In genomic region chr19:39349326-39349725, GRCh38 we compare ENCODE assay signal across 18 cellular contexts. TPM values are rescaled to one million over a fixed set of nuclear protein-coding genes. Genes with fewer than 3 reads are reported as not detected.
A peak's percentile ranks its signal among the peaks of the same experiment; 100 is the strongest.
DNase-seq lines count a peak whose midpoint lies in the region; ATAC-seq and TF ChIP-seq lines count a peak whose summit lies in the region.
"Had no signal": no experiment of that assay in that cellular context is flagged by ENCODE, and none has a peak within 500 bp of the region (broad histone marks: within the 10 kb centered on the region; RNA-seq: fewer than 3 reads in every experiment).

No MANE protein-coding gene starts in this region.

- no peaks in the 10 kb centered on the region for H3K9me3 Mint-ChIP-seq in natural killer cell treated with Interleukin-12 subunit alpha and Interleukin-12 subunit beta and Interleukin-15 and Interleukin-18, amount 100 ng/mL, for 72 hours
- H3K9me3 Mint-ChIP-seq in natural killer cell (no peaks in the 10 kb centered on the region), memory B cell (no peaks in the 10 kb centered on the region)
- H3K9me3 Mint-ChIP-seq: CD8-positive, alpha-beta memory T cell; GM23338 had no signal

- WGBS in tibial nerve, 2 donors: 55 to 59% methylated on average over 4 of the region's 4 CpGs

- intact Hi-C loops in natural killer cell (cut with micrococcal nuclease): no loop called here

- no peaks in the 10 kb centered on the region for H3K27me3 Mint-ChIP-seq in natural killer cell treated with Interleukin-12 subunit alpha and Interleukin-12 subunit beta and Interleukin-15 and Interleukin-18, amount 100 ng/mL, for 72 hours
- H3K27me3 Mint-ChIP-seq in natural killer cell (ENCODE audit: low read depth in 2 of 2): no peaks in the 10 kb centered on the region
- no peaks in the 10 kb centered on the region for H3K27me3 Mint-ChIP-seq in memory B cell
- H3K27me3 Mint-ChIP-seq: B cell had no signal

- no peak overlapping the region for H3K4me3 ChIP-seq in tibial nerve
- H3K4me3 ChIP-seq: GM23338, MG63, Peyer's patch had no signal

- H3K36me3 ChIP-seq in tibial nerve: peaks cover 0 to 58% (median 9%) of the 10 kb centered on the region in 3 donors

- peak overlapping the region; percentile 5 to 55 for H3K27ac Mint-ChIP-seq in natural killer cell treated with Interleukin-12 subunit alpha and Interleukin-12 subunit beta and Interleukin-15 and Interleukin-18, amount 100 ng/mL, for 72 hours
- H3K27ac Mint-ChIP-seq in natural killer cell: no peak overlapping the region
- peak overlapping the region; percentile 41 for H3K27ac Mint-ChIP-seq in memory B cell
- H3K27ac Mint-ChIP-seq: GM23338 had no signal

- H3K27ac ChIP-seq in angular gyrus (ENCODE audit: low read depth, low read length): peak overlapping the region; percentile 81
- H3K27ac ChIP-seq in tibial nerve: peak overlapping the region in 3 of 4 donors; percentile 20 to 66 (median 23)
- H3K27ac ChIP-seq: Peyer's patch had no signal

- peaks cover 49 to 56% of the 10 kb centered on the region in 2 donors for H3K4me1 Mint-ChIP-seq in natural killer cell treated with Interleukin-12 subunit alpha and Interleukin-12 subunit beta and Interleukin-15 and Interleukin-18, amount 100 ng/mL, for 72 hours (ENCODE audit: low read depth in 2 of 2)
- H3K4me1 Mint-ChIP-seq in natural killer cell (peaks cover 32 to 51% of the 10 kb centered on the region in 2 donors), memory B cell (peaks cover 29% of the 10 kb centered on the region)

- H3K4me1 ChIP-seq in tibial nerve: peaks cover 0 to 97% (median 35%) of the 10 kb centered on the region in 4 donors

- TF ChIP-seq CTCF in natural killer cell (IDR thresholded peaks at IDR 0.05) (no peak), tibial nerve (IDR thresholded peaks at IDR 0.05) (no peak)

- no peak for ATAC-seq in natural killer cell treated with Interleukin-12 subunit alpha and Interleukin-12 subunit beta and Interleukin-15 and Interleukin-18, amount 100 ng/mL, for 72 hours
- ATAC-seq in natural killer cell (no peak), memory B cell (ENCODE audit: low read depth) (no peak), GM18861 (IDR thresholded peaks at IDR 0.05; ENCODE audit: unreplicated experiment) (no peak)
- ATAC-seq: GM23338 had no signal

- no peaks in the 10 kb centered on the region for H3K9me3 ChIP-seq in tibial nerve
- H3K9me3 ChIP-seq: MG63, Peyer's patch had no signal

- H3K27me3 ChIP-seq in tibial nerve: no peaks in the 10 kb centered on the region
- H3K27me3 ChIP-seq: MG63, Peyer's patch had no signal

- peaks cover 37% of the 10 kb centered on the region for H3K36me3 Mint-ChIP-seq in natural killer cell treated with Interleukin-12 subunit alpha and Interleukin-12 subunit beta and Interleukin-15 and Interleukin-18, amount 100 ng/mL, for 72 hours
- H3K36me3 Mint-ChIP-seq in natural killer cell (peaks cover 6% of the 10 kb centered on the region), memory B cell (peaks cover 26% of the 10 kb centered on the region)

- no peak for TF ChIP-seq EP300 in tibial nerve (IDR thresholded peaks at IDR 0.05)

- no peak for TF ChIP-seq POLR2A in tibial nerve (IDR thresholded peaks at IDR 0.05)

- DNase-seq in natural killer cell treated with Interleukin-12 subunit alpha and Interleukin-12 subunit beta and Interleukin-15 and Interleukin-18, amount 100 ng/mL, for 72 hours (ENCODE audit: low spot score): no peak
- no peak for DNase-seq in natural killer cell
- DNase-seq in memory B cell (ENCODE audit: low spot score in 2 of 2): no peak
- no peak for DNase-seq in tibial nerve (ENCODE audit: low spot score in 2 of 2)
- DNase-seq in NK-92 treated with Interleukin-12 subunit alpha and Interleukin-12 subunit beta, amount 100 ng/mL, for 24 hours (lab: John Stamatoyannopoulos, UW): no peak
- no peak for DNase-seq in NCI-H2081 (lab: John Stamatoyannopoulos, UW)
- DNase-seq: CD8-positive, alpha-beta memory T cell; GF-D8; MG63; NCI-H1092 treated with DMSO at 0.1 percent for 48 hours; NCI-H1694; NCI-H69; Peyer's patch; Right ventricle myocardium superior had no signal

- peak overlapping the region; percentile 3 for H3K4me3 Mint-ChIP-seq in natural killer cell treated with Interleukin-12 subunit alpha and Interleukin-12 subunit beta and Interleukin-15 and Interleukin-18, amount 100 ng/mL, for 72 hours
- H3K4me3 Mint-ChIP-seq in natural killer cell (no peak overlapping the region), memory B cell (no peak overlapping the region)
- H3K4me3 Mint-ChIP-seq: B cell; CD8-positive, alpha-beta memory T cell; GM23338 had no signal

RNA-seq across cellular contexts. Expression of gene SAMD4B, which starts 7.1 kb away (rescaled TPM):
- 10 to 100 TPM; 81.4 to 95.5 TPM for total RNA-seq in natural killer cell treated with Interleukin-12 subunit alpha and Interleukin-12 subunit beta and Interleukin-15 and Interleukin-18, amount 100 ng/mL, for 72 hours
- 10 to 100 TPM; 67.8 to 80.8 (median 78.9) TPM for total RNA-seq in natural killer cell
- 100 to 1,000 TPM; 103 to 193 (median 115) TPM for total RNA-seq in tibial nerve

RNA-seq across cellular contexts. Expression of gene GMFG, which starts 13.5 kb away (rescaled TPM):
- total RNA-seq in natural killer cell treated with Interleukin-12 subunit alpha and Interleukin-12 subunit beta and Interleukin-15 and Interleukin-18, amount 100 ng/mL, for 72 hours: 100 to 1,000 TPM; 185 to 242 TPM
- total RNA-seq in natural killer cell (100 to 1,000 TPM; 315 to 331 (median 329) TPM), tibial nerve (10 to 100 TPM in 3 of 4 donors, 1 to 10 TPM in 1; 8.4 to 36.5 (median 18.2) TPM)
- total RNA-seq: GM23338 had no signal

RNA-seq across cellular contexts. Expression of gene LRFN1, which starts 28.7 kb away (rescaled TPM):
- total RNA-seq in natural killer cell treated with Interleukin-12 subunit alpha and Interleukin-12 subunit beta and Interleukin-15 and Interleukin-18, amount 100 ng/mL, for 72 hours: 1 to 10 TPM; 2.3 to 4.9 TPM
- total RNA-seq in natural killer cell (10 to 100 TPM in 1 of 3 donors, 1 to 10 TPM in 2; 5.9 to 12.5 (median 6.9) TPM), tibial nerve (1 to 10 TPM in 2 of 4 donors, under 1 TPM in 2; 0.30 to 2.4 (median 1.4) TPM)

RNA-seq across cellular contexts. Expression of gene PAF1, which starts 41.6 kb away (rescaled TPM):
- total RNA-seq in natural killer cell treated with Interleukin-12 subunit alpha and Interleukin-12 subunit beta and Interleukin-15 and Interleukin-18, amount 100 ng/mL, for 72 hours: 10 to 100 TPM; 38.1 to 39.2 TPM
- total RNA-seq in natural killer cell (10 to 100 TPM; 54.3 to 80.9 (median 68.3) TPM), tibial nerve (10 to 100 TPM; 30.8 to 48.3 (median 44.3) TPM)

RNA-seq across cellular contexts. Expression of gene MED29, which starts 41.9 kb away (rescaled TPM):
- 10 to 100 TPM; 22.2 to 35.2 TPM for total RNA-seq in natural killer cell treated with Interleukin-12 subunit alpha and Interleukin-12 subunit beta and Interleukin-15 and Interleukin-18, amount 100 ng/mL, for 72 hours
- total RNA-seq in natural killer cell: 10 to 100 TPM; 37.5 to 49.1 (median 45.9) TPM
- total RNA-seq in tibial nerve: 10 to 100 TPM; 32.9 to 52.5 (median 37.6) TPM

Comparison
In these comparisons a context has a peak if more than half of its experiments do, and no peak if none do; other contexts are left out.
1. H3K27ac Mint-ChIP-seq: peak in natural killer cell treated with Interleukin-12 subunit alpha and Interleukin-12 subunit beta and Interleukin-15 and Interleukin-18, amount 100 ng/mL, for 72 hours (2 of 2) and memory B cell (single experiment); none in natural killer cell (0 of 2).
2. RNA of gene GMFG, which starts 13.5 kb away (total RNA-seq): 315 to 331 TPM in natural killer cell and 185 to 242 TPM in natural killer cell treated with Interleukin-12 subunit alpha and Interleukin-12 subunit beta and Interleukin-15 and Interleukin-18, amount 100 ng/mL, for 72 hours; 8.4 to 36.5 TPM in tibial nerve; every median in the first group is over 4 times any median in the second.